8 cellular contexts compared by ENCODE assay signal in genomic region chr4:177309525-177310371, GRCh38. TPM values are rescaled to one million over a fixed set of nuclear protein-coding genes. Genes with fewer than 3 reads are reported as not detected.
DNase-seq lines count a peak whose midpoint lies in the region; ATAC-seq and TF ChIP-seq lines count a peak whose summit lies in the region.

TSS of gene NEIL3 (plus strand) at chr4:177309874. CDS start at chr4:177309954, 80 bp downstream.

- H3K27ac Mint-ChIP-seq in activated CD4-positive, alpha-beta T cell treated with anti-CD3 and anti-CD28 coated beads, Interleukin-2, amount 10 ng/mL, durations not matched to agents 24 days and 14 days = peak within 1 kb of the TSS; percentile 98

- H3K4me1 Mint-ChIP-seq in activated CD4-positive, alpha-beta T cell treated with anti-CD3 and anti-CD28 coated beads, Interleukin-2, amount 10 ng/mL, durations not matched to agents 24 days and 14 days = peaks cover 48% of the 10 kb centered on the region

- H3K27me3 ChIP-seq in BLaER1 treated with 17β-estradiol and CSF1 and Interleukin-3, amounts not matched to agents 10 nM and 100 nM = no peaks in the 10 kb centered on the region
- H3K27me3 ChIP-seq in right lobe of liver = no peaks in the 10 kb centered on the region

- H3K9me3 ChIP-seq in BLaER1 treated with 17β-estradiol and CSF1 and Interleukin-3, amounts not matched to agents 10 nM and 100 nM (replicated peaks in 1 of 11) = peaks cover 0 to 6% (median 0%) of the 10 kb centered on the region in 11 experiments; a peak in 2 of 22 replicates
- no peaks in the 10 kb centered on the region for H3K9me3 ChIP-seq in right lobe of liver

- no peaks in the 10 kb centered on the region for H3K27me3 Mint-ChIP-seq in activated CD4-positive, alpha-beta T cell treated with anti-CD3 and anti-CD28 coated beads, Interleukin-2, amount 10 ng/mL, durations not matched to agents 24 days and 14 days

- TF ChIP-seq POLR2A in right lobe of liver (IDR thresholded peaks at IDR 0.05) = no peak

- WGBS in right lobe of liver (ENCODE audit: insufficient coverage, low coverage, low lambda C conversion rate, missing lambda C conversion rate) = 1% methylated on average over 22 of the region's 52 CpGs

- H3K9ac ChIP-seq in BLaER1 treated with 17β-estradiol and CSF1 and Interleukin-3, amounts not matched to agents 10 nM and 100 nM = peak within 1 kb of the TSS; percentile 43 to 86 (median 84); a peak in 20 of 22 replicates

- H3K4me3 Mint-ChIP-seq in activated CD4-positive, alpha-beta T cell treated with anti-CD3 and anti-CD28 coated beads, Interleukin-2, amount 10 ng/mL, durations not matched to agents 24 days and 14 days = peak within 1 kb of the TSS; percentile 95

- peaks cover 0 to 16% (median 0%) of the 10 kb centered on the region in 11 experiments; a peak in 3 of 22 replicates for H3K36me3 ChIP-seq in BLaER1 treated with 17β-estradiol and CSF1 and Interleukin-3, amounts not matched to agents 10 nM and 100 nM
- H3K36me3 ChIP-seq in right lobe of liver = no peaks in the 10 kb centered on the region

- no peaks in the 10 kb centered on the region for H4K20me1 ChIP-seq in BLaER1 treated with 17β-estradiol and CSF1 and Interleukin-3, amounts not matched to agents 10 nM and 100 nM

- peak; percentile 89 for ATAC-seq in GM19324 (IDR thresholded peaks at IDR 0.05; ENCODE audit: low FRiP score, unreplicated experiment)
- ATAC-seq in HG03460 (IDR thresholded peaks at IDR 0.05; ENCODE audit: unreplicated experiment) = peak; percentile 89
- peak; percentile 97 to 99 (median 99) for ATAC-seq in right lobe of liver

- peaks cover 6 to 22% (median 15%) of the 10 kb centered on the region in 10 experiments for H3K4me1 ChIP-seq in BLaER1 treated with 17β-estradiol and CSF1 and Interleukin-3, amounts not matched to agents 10 nM and 100 nM
- H3K4me1 ChIP-seq in right lobe of liver = peaks cover 0 to 5% (median under 1%) of the 10 kb centered on the region in 4 donors

- intact Hi-C loops in activated CD4-positive, alpha-beta T cell treated with anti-CD3 and anti-CD28 coated beads, Interleukin-2, amount 10 ng/mL, durations not matched to agents 24 days and 14 days (cut with micrococcal nuclease) = loop anchor here (1.0 to 5.0 kb wide), 7 partner anchors 11 to 989 kb away; partner anchors contain the start of gene AGA
- intact Hi-C loops in right lobe of liver (cut with DNase I) = no loop called here

- TF ChIP-seq CTCF in right lobe of liver (IDR thresholded peaks at IDR 0.05) = no peak

- DNase-seq in NCI-H526 treated with DMSO at 0.1 percent for 48 hours (lab: John Stamatoyannopoulos, UW) (peak; percentile 64), dermis blood vessel endothelial cell (peak; percentile 95), right lobe of liver (peak; percentile 92 to 95 (median 94))
- DNase-seq in activated CD4-positive, alpha-beta T cell treated with anti-CD3 and anti-CD28 coated beads, Interleukin-2, amount 10 ng/mL, durations not matched to agents 24 days and 14 days = peak; percentile 97
- DNase-seq in stimulated activated CD4-positive, alpha-beta T cell treated with anti-CD3 and anti-CD28 coated beads, Interleukin-4, amount 100 ng/mL, for 24 hours = peak; percentile 96

- H3K36me3 Mint-ChIP-seq in activated CD4-positive, alpha-beta T cell treated with anti-CD3 and anti-CD28 coated beads, Interleukin-2, amount 10 ng/mL, durations not matched to agents 24 days and 14 days (ENCODE audit: low read depth) = peaks cover 4% of the 10 kb centered on the region

- H3K4me3 ChIP-seq in BLaER1 treated with 17β-estradiol and CSF1 and Interleukin-3, amounts not matched to agents 10 nM and 100 nM = peak within 1 kb of the TSS; percentile 65 to 91 (median 87)
- peak within 1 kb of the TSS; percentile 50 to 66 (median 63) for H3K4me3 ChIP-seq in right lobe of liver

- H3K4me2 ChIP-seq in BLaER1 treated with 17β-estradiol and CSF1 and Interleukin-3, amounts not matched to agents 10 nM and 100 nM = peak within 1 kb of the TSS; percentile 75 to 95 (median 85)

- no peaks in the 10 kb centered on the region for H3K9me3 Mint-ChIP-seq in activated CD4-positive, alpha-beta T cell treated with anti-CD3 and anti-CD28 coated beads, Interleukin-2, amount 10 ng/mL, durations not matched to agents 24 days and 14 days

- H3K27ac ChIP-seq in BLaER1 treated with 17β-estradiol and CSF1 and Interleukin-3, amounts not matched to agents 10 nM and 100 nM = peak within 1 kb of the TSS in 9 of 11 experiments; percentile 61 to 86 (median 81); a peak in 18 of 22 replicates
- no peak within 1 kb of the TSS for H3K27ac ChIP-seq in right lobe of liver

RNA-seq across cellular contexts. Expression of gene NEIL3, which starts in this region (rescaled TPM):
- total RNA-seq in activated CD4-positive, alpha-beta T cell treated with anti-CD3 and anti-CD28 coated beads, Interleukin-2, amount 10 ng/mL, durations not matched to agents 24 days and 14 days = 15.5 and 17.0 TPM in 2 replicates
- 2.4 and 6.8 TPM in 2 replicates for total RNA-seq in dermis blood vessel endothelial cell
- total RNA-seq in right lobe of liver = 1 to 10 TPM in 1 of 6 experiments, under 1 TPM in 3, not detected in 2; 0.13 to 2.3 (median 0.63) TPM

Comparison
In these comparisons a context has a peak if more than half of its experiments do, and no peak if none do; other contexts are left out.
1. H3K27ac ChIP-seq: peak in BLaER1 treated with 17β-estradiol and CSF1 and Interleukin-3, amounts not matched to agents 10 nM and 100 nM (9 of 11); none in right lobe of liver (0 of 3).
2. Peak in every context shown above with its lines, with median percentiles within 50 percentile points of each other: ATAC-seq and DNase-seq.